In genomic region chr16:25106567-25107465, GRCh38 we compare ENCODE assay signal across 8 cellular contexts. TPM values are rescaled to one million over a fixed set of nuclear protein-coding genes. Genes with fewer than 3 reads are reported as not detected.
DNase-seq lines count a peak whose midpoint lies in the region; ATAC-seq and TF ChIP-seq lines count a peak whose summit lies in the region.

No MANE protein-coding gene starts in this region.

- H3K27ac Mint-ChIP-seq in activated naive CD8-positive, alpha-beta T cell treated with anti-CD3 and anti-CD28 coated beads, Interleukin-2, amount 50 U/mL, for 24 hours, result peak overlapping the region; percentile 94

- H3K4me1 ChIP-seq in DOHH2 (ENCODE audit: control insufficient read depth, low read length) (peaks cover 32% of the 10 kb centered on the region), ovary (ENCODE audit: insufficient read depth) (peaks cover 4% of the 10 kb centered on the region), testis (peaks cover 14% of the 10 kb centered on the region)

- H3K4me3 ChIP-seq in DOHH2 (ENCODE audit: low read length) (peak overlapping the region; percentile 77), ovary (peak overlapping the region; percentile 77), testis (peak overlapping the region; percentile 63 to 90)

- peak; percentile 13 for TF ChIP-seq EP300 in ovary (IDR thresholded peaks at IDR 0.05)

- H3K36me3 ChIP-seq in DOHH2 (ENCODE audit: control insufficient read depth, low read length) (no peaks in the 10 kb centered on the region), ovary (no peaks in the 10 kb centered on the region), testis (ENCODE audit: low read depth, missing control alignments) (no peaks in the 10 kb centered on the region)

- H3K9me3 Mint-ChIP-seq in activated naive CD8-positive, alpha-beta T cell treated with anti-CD3 and anti-CD28 coated beads, Interleukin-2, amount 50 U/mL, for 24 hours, result no peaks in the 10 kb centered on the region

- no peaks in the 10 kb centered on the region for H3K9me2 ChIP-seq in DOHH2 (replicated peaks; ENCODE audit: control insufficient read depth, low read length)

- intact Hi-C loops in Right ventricle myocardium superior (cut with DNase I), result loop anchor here (5.0 kb wide), 2 partner anchors 40 to 55 kb away; no protein-coding TSS in a partner anchor
- intact Hi-C loops in ovary (cut with DNase I), result loop anchor here in 1 of 4 donors (5.0 kb wide), 1 partner anchor 40 kb away; no protein-coding TSS in a partner anchor
- intact Hi-C loops in testis (cut with DNase I; ENCODE audit: low total_unique reads), result no loop called here

- DNase-seq in H4 (ENCODE audit: low spot score), result peak; percentile 86
- peak; percentile 71 for DNase-seq in MV-4-11 (lab: John Stamatoyannopoulos, UW)
- peak; percentile 68 for DNase-seq in SKM-1 treated with dmso at 0.1 percent for 144 hours (lab: John Stamatoyannopoulos, UW; ENCODE audit: unreplicated experiment)
- DNase-seq in activated naive CD8-positive, alpha-beta T cell treated with anti-CD3 and anti-CD28 coated beads, Interleukin-2, amount 50 U/mL, for 24 hours, result peak; percentile 88
- peak; percentile 98 for DNase-seq in Right ventricle myocardium superior
- peak; percentile 91 to 98 (median 95) for DNase-seq in ovary
- peak; percentile 98 for DNase-seq in testis

- no peaks in the 10 kb centered on the region for H4K20me1 ChIP-seq in DOHH2 (ENCODE audit: control insufficient read depth, insufficient read depth, low read depth, low read length)

- peaks cover 38% of the 10 kb centered on the region for H3K4me1 Mint-ChIP-seq in activated naive CD8-positive, alpha-beta T cell treated with anti-CD3 and anti-CD28 coated beads, Interleukin-2, amount 50 U/mL, for 24 hours

- 0 to 1% (median 0%) methylated on average over 61 to 63 of the region's 63 CpGs for WGBS in ovary, 3 donors
- WGBS in testis, 2 donors, result 1% methylated on average over 32 to 54 of the region's 63 CpGs

- peaks cover 2% of the 10 kb centered on the region; the same call in 1 of the 2 replicates for H3K27me3 ChIP-seq in DOHH2 (ENCODE audit: control insufficient read depth, low read length)
- no peaks in the 10 kb centered on the region for H3K27me3 ChIP-seq in ovary
- no peaks in the 10 kb centered on the region for H3K27me3 ChIP-seq in testis

- H3K27me3 Mint-ChIP-seq in activated naive CD8-positive, alpha-beta T cell treated with anti-CD3 and anti-CD28 coated beads, Interleukin-2, amount 50 U/mL, for 24 hours, result no peaks in the 10 kb centered on the region

- no peaks in the 10 kb centered on the region for H3K9me3 ChIP-seq in DOHH2 (ENCODE audit: control insufficient read depth, insufficient read depth, low read length)
- H3K9me3 ChIP-seq in ovary, result no peaks in the 10 kb centered on the region
- no peaks in the 10 kb centered on the region for H3K9me3 ChIP-seq in testis

- peak overlapping the region; percentile 94 for H3K4me2 ChIP-seq in DOHH2 (ENCODE audit: low read length)

- H3K27ac ChIP-seq in DOHH2 (ENCODE audit: low read depth, low read length), result no peak overlapping the region
- H3K27ac ChIP-seq in ovary, result peak overlapping the region; percentile 35 to 75
- H3K27ac ChIP-seq in testis, result peak overlapping the region; percentile 63 to 86

- peak; percentile 60 for ATAC-seq in activated naive CD8-positive, alpha-beta T cell treated with anti-CD3 and anti-CD28 coated beads, Interleukin-2, amount 50 U/mL, for 24 hours
- peak; percentile 92 for ATAC-seq in Right ventricle myocardium superior (ENCODE audit: poor library complexity)

- peaks cover 1% of the 10 kb centered on the region for H3K36me3 Mint-ChIP-seq in activated naive CD8-positive, alpha-beta T cell treated with anti-CD3 and anti-CD28 coated beads, Interleukin-2, amount 50 U/mL, for 24 hours (ENCODE audit: low read depth)

- peak overlapping the region; percentile 89 for H3K4me3 Mint-ChIP-seq in activated naive CD8-positive, alpha-beta T cell treated with anti-CD3 and anti-CD28 coated beads, Interleukin-2, amount 50 U/mL, for 24 hours

- H3F3A ChIP-seq in DOHH2 (ENCODE audit: control insufficient read depth, insufficient read depth), result peaks cover 5% of the 10 kb centered on the region; the same call in 1 of the 2 replicates

- TF ChIP-seq CTCF in DOHH2 (IDR thresholded peaks at IDR 0.05; ENCODE audit: low read depth, low read length, poor library complexity, severe bottlenecking) (peak; percentile 49), ovary (IDR thresholded peaks at IDR 0.05) (peak in 1 of 3 donors; percentile 15), testis (IDR thresholded peaks at IDR 0.05) (peak in 1 of 3 experiments; percentile 34)

- H3K79me2 ChIP-seq in DOHH2 (ENCODE audit: control insufficient read depth, low read length), result peaks cover 21% of the 10 kb centered on the region

- peak; percentile 55 for TF ChIP-seq POLR2A in ovary (IDR thresholded peaks at IDR 0.05)
- no peak for TF ChIP-seq POLR2A in testis (IDR thresholded peaks at IDR 0.05)

RNA-seq across cellular contexts. Expression of gene LCMT1, which starts 4.7 kb away (rescaled TPM):
- total RNA-seq in H4 (2014; rRNA removed; shearing (Covaris generic)), result 32.1 and 59.9 TPM in 2 replicates
- total RNA-seq in Right ventricle myocardium superior, result 32.1 TPM
- total RNA-seq in ovary, result 10 to 100 TPM; 29.4 to 44.2 (median 38.3) TPM
- 10 to 100 TPM; 38.0 to 58.9 TPM for polyA plus RNA-seq in ovary
- 100 to 1,000 TPM in 1 of 2 donors, 10 to 100 TPM in 1; 89.1 to 101 TPM for total RNA-seq in testis
- 89.0 TPM for polyA plus RNA-seq in testis (ENCODE audit: insufficient read depth, low read depth, low replicate concordance)
